21 cellular contexts compared by ENCODE assay signal in genomic region chr9:96817973-96818372, GRCh38. TPM values are rescaled to one million over a fixed set of nuclear protein-coding genes. Genes with fewer than 3 reads are reported as not detected.
DNase-seq lines count a peak whose midpoint lies in the region; ATAC-seq and TF ChIP-seq lines count a peak whose summit lies in the region.
"Had no signal": no experiment of that assay in that cellular context is flagged by ENCODE, and none has a peak within 500 bp of the region (broad histone marks: within the 10 kb centered on the region; RNA-seq: fewer than 3 reads in every experiment).

No MANE protein-coding gene starts in this region.

- intact Hi-C loops in right cardiac atrium (cut with DNase I), result loop anchor here in 3 of 4 donors (10.0 kb wide), 2 partner anchors 53 to 63 kb away; no protein-coding TSS in a partner anchor
- intact Hi-C loops in left ventricle myocardium inferior (cut with micrococcal nuclease), result loop anchor here (10.0 kb wide), 1 partner anchor 53 kb away; no protein-coding TSS in a partner anchor

- H3K27ac ChIP-seq in right cardiac atrium (ENCODE audit: low read length) (no peak overlapping the region), left ventricle myocardium inferior (replicated peaks) (no peak overlapping the region), iPS-20b (ENCODE audit: low read length) (no peak overlapping the region)
- H3K27ac ChIP-seq: GM23248, Peyer's patch, SJCRH30 had no signal

- ATAC-seq in right cardiac atrium (no peak), GM21367 (IDR thresholded peaks at IDR 0.05; ENCODE audit: unreplicated experiment) (no peak), HG03139 (IDR thresholded peaks at IDR 0.05; ENCODE audit: unreplicated experiment) (no peak)

- H3K4me3 ChIP-seq in right cardiac atrium (ENCODE audit: low read length) (peak overlapping the region; percentile 15), left ventricle myocardium inferior (no peak overlapping the region), adipocyte (ENCODE audit: low read length) (peak overlapping the region; percentile 78), iPS-20b (ENCODE audit: low read length) (0 out of 2 replicates have a peak overlapping the region, but pooled peaks have one; percentile 9)
- H3K4me3 ChIP-seq: GM23248, HAP-1, Peyer's patch, SJCRH30 had no signal

- H3K4me1 ChIP-seq in right cardiac atrium (ENCODE audit: control insufficient read depth, insufficient read depth, low read length) (no peaks in the 10 kb centered on the region), left ventricle myocardium inferior (no peaks in the 10 kb centered on the region), adipocyte (ENCODE audit: control insufficient read depth, insufficient read depth, low read length) (no peaks in the 10 kb centered on the region), iPS-20b (ENCODE audit: insufficient read depth, low read length) (no peaks in the 10 kb centered on the region)
- H3K4me1 ChIP-seq: HAP-1, Peyer's patch, SJCRH30 had no signal

- H3K36me3 ChIP-seq in left ventricle myocardium inferior, result peaks cover 96% of the 10 kb centered on the region
- H3K36me3 ChIP-seq in adipocyte (ENCODE audit: control insufficient read depth, insufficient read depth, low read length, severe bottlenecking), result peaks cover 88% of the 10 kb centered on the region
- peaks cover 64% of the 10 kb centered on the region for H3K36me3 ChIP-seq in iPS-20b (ENCODE audit: insufficient read depth, low read depth, low read length)

- no peak for TF ChIP-seq CTCF in left ventricle myocardium inferior (IDR thresholded peaks at IDR 0.05; ENCODE audit: borderline replicate concordance)

- 98% methylated on average over 2 of the region's 2 CpGs for WGBS in right cardiac atrium

- DNase-seq in right cardiac atrium (no peak), left ventricle myocardium inferior (no peak), adipocyte (ENCODE audit: low read depth) (no peak), nucleus accumbens (lab: John Stamatoyannopoulos, UW) (no peak), A172 (ENCODE audit: low spot score) (no peak)
- DNase-seq: 8988T, DMS79, Karpas-422, MV-4-11, NCI-H1105 treated with DMSO at 0.1 percent for 48 hours, NCI-H2029 treated with DMSO at 0.1 percent for 48 hours, NCI-H226, NCI-H524, NCI-H774, Peyer's patch had no signal

- peaks cover 11% of the 10 kb centered on the region for H3K9me3 ChIP-seq in right cardiac atrium (ENCODE audit: control insufficient read depth, low read length)
- H3K9me3 ChIP-seq in left ventricle myocardium inferior (replicated peaks), result peaks cover 100% of the 10 kb centered on the region
- H3K9me3 ChIP-seq in adipocyte (ENCODE audit: control insufficient read depth, low read length), result peaks cover 99% of the 10 kb centered on the region
- H3K9me3 ChIP-seq in iPS-20b (ENCODE audit: insufficient read depth, low read depth, low read length), result peaks cover 90% of the 10 kb centered on the region

- H3K9ac ChIP-seq in adipocyte (ENCODE audit: low read length) (no peak overlapping the region), iPS-20b (ENCODE audit: low read depth, low read length) (no peak overlapping the region)
- H3K9ac ChIP-seq: GM23248 had no signal

- no peaks in the 10 kb centered on the region for H3K27me3 ChIP-seq in right cardiac atrium (ENCODE audit: control insufficient read depth, insufficient read depth)
- H3K27me3 ChIP-seq in left ventricle myocardium inferior (ENCODE audit: low read depth), result no peaks in the 10 kb centered on the region
- no peaks in the 10 kb centered on the region for H3K27me3 ChIP-seq in adipocyte (replicated peaks; ENCODE audit: control insufficient read depth, insufficient read depth, low read length)
- H3K27me3 ChIP-seq in iPS-20b (ENCODE audit: insufficient read depth, low read length), result no peaks in the 10 kb centered on the region
- H3K27me3 ChIP-seq: Peyer's patch, SJCRH30 had no signal

RNA-seq across cellular contexts. Expression of gene ZNF782, which starts 36.3 kb away (rescaled TPM):
- total RNA-seq in right cardiac atrium (1 to 10 TPM; 2.9 to 4.3 (median 3.9) TPM), left ventricle myocardium inferior (3.7 TPM)
- 1.1 TPM for polyA plus RNA-seq in right cardiac atrium
- total RNA-seq in A172 (2014; rRNA removed; shearing (Covaris generic)), result 6.9 and 12.5 TPM in 2 replicates

RNA-seq across cellular contexts. Expression of gene ZNF510, which starts 40.1 kb away (rescaled TPM):
- total RNA-seq in right cardiac atrium (10 to 100 TPM in 3 of 4 donors, 1 to 10 TPM in 1; 9.5 to 11.6 (median 10.1) TPM), left ventricle myocardium inferior (7.6 TPM)
- 3.2 TPM for polyA plus RNA-seq in right cardiac atrium
- 5.2 and 6.0 TPM in 2 replicates for total RNA-seq in A172 (2014; rRNA removed; shearing (Covaris generic))
